In the genomic region with DNA sequence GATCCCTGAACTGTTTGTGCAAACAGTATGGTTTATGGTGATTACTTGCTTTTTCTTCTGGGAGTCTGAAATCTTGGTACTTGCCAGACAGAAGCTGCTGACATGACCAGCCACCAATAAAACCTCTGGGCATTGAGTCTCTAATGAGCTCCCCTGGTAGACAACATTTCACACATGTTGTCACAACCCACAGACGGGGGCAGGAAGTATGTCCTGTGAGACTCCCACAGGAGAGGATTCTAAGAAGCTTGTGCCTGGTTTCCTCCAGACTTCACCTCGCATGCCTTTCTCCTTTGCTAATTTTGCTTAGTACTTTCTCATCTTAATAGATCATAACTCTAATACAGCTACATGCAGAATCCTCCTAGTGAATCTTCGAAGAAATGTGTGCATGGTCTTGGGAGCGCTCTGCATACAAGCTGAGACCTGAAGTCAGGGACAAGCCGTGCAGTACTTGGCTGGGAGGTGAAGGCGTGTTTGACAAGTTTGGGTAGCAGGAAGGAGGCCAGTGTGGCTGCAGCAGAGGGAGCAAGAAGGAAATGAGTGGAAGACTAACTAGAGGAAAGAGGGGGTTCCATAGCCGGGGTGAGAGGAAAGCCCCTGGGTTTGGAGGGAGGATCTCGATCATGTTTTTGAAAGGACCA, we compare ENCODE assay signal across 14 cellular contexts. TPM values are rescaled to one million over a fixed set of nuclear protein-coding genes. Genes with fewer than 3 reads are reported as not detected.
A peak's percentile ranks its signal among the peaks of the same experiment; 100 is the strongest.
DNase-seq lines count a peak whose midpoint lies in the region; ATAC-seq and TF ChIP-seq lines count a peak whose summit lies in the region.
"Had no signal": no experiment of that assay in that cellular context is flagged by ENCODE, and none has a peak within 500 bp of the region (broad histone marks: within the 10 kb centered on the region; RNA-seq: fewer than 3 reads in every experiment).

No MANE protein-coding gene starts in this region.

- H3K27me3 Mint-ChIP-seq in activated CD4-positive, alpha-beta T cell treated with anti-CD3 and anti-CD28 coated beads, Interleukin-2, amount 10 ng/mL, durations not matched to agents 24 days and 14 days: no peaks in the 10 kb centered on the region

- H3K4me3 ChIP-seq in SK-N-MC (no peak overlapping the region), psoas muscle (no peak overlapping the region), ovary (no peak overlapping the region), BE2C (ENCODE audit: low read depth, low read length) (no peak overlapping the region)

- no peak for TF ChIP-seq EP300 in ovary (IDR thresholded peaks at IDR 0.05)

- H3K4me1 ChIP-seq in psoas muscle: peaks cover 71% of the 10 kb centered on the region
- no peaks in the 10 kb centered on the region for H3K4me1 ChIP-seq in ovary (ENCODE audit: insufficient read depth)
- H3K4me1 ChIP-seq in BE2C: peaks cover 7% of the 10 kb centered on the region; the same call in 1 of the 2 replicates

- H3K9me3 Mint-ChIP-seq in activated CD4-positive, alpha-beta T cell treated with anti-CD3 and anti-CD28 coated beads, Interleukin-2, amount 10 ng/mL, durations not matched to agents 24 days and 14 days: no peaks in the 10 kb centered on the region
- H3K9me3 Mint-ChIP-seq: naive thymus-derived CD4-positive, alpha-beta T cell had no signal

- H3K27ac Mint-ChIP-seq in activated CD4-positive, alpha-beta T cell treated with anti-CD3 and anti-CD28 coated beads, Interleukin-2, amount 10 ng/mL, durations not matched to agents 24 days and 14 days: no peak overlapping the region

- H3K9me3 ChIP-seq in SK-N-MC (ENCODE audit: low read depth, low read length): no peaks in the 10 kb centered on the region
- no peaks in the 10 kb centered on the region for H3K9me3 ChIP-seq in psoas muscle
- no peaks in the 10 kb centered on the region for H3K9me3 ChIP-seq in ovary
- H3K9me3 ChIP-seq in BE2C: no peaks in the 10 kb centered on the region; the same call in 1 of the 2 replicates

- H3K4me3 Mint-ChIP-seq in activated CD4-positive, alpha-beta T cell treated with anti-CD3 and anti-CD28 coated beads, Interleukin-2, amount 10 ng/mL, durations not matched to agents 24 days and 14 days: peak overlapping the region; percentile 2

- no peak for ATAC-seq in psoas muscle
- ATAC-seq: left ventricle myocardium superior; naive thymus-derived CD4-positive, alpha-beta T cell had no signal

- H3K27ac ChIP-seq in SK-N-MC (peak overlapping the region; percentile 42; the same call in 1 of the 2 replicates), psoas muscle (peak overlapping the region; percentile 88), ovary (no peak overlapping the region)

- peaks cover 26% of the 10 kb centered on the region for H3K4me1 Mint-ChIP-seq in activated CD4-positive, alpha-beta T cell treated with anti-CD3 and anti-CD28 coated beads, Interleukin-2, amount 10 ng/mL, durations not matched to agents 24 days and 14 days

- H3K36me3 Mint-ChIP-seq in activated CD4-positive, alpha-beta T cell treated with anti-CD3 and anti-CD28 coated beads, Interleukin-2, amount 10 ng/mL, durations not matched to agents 24 days and 14 days (ENCODE audit: low read depth): peaks cover 3% of the 10 kb centered on the region

- whole genome bisulfite sequencing in psoas muscle, 3 donors: 47 to 60% (median 51%) methylated on average over 8 of the region's 8 CpGs
- WGBS in ovary, 3 donors: 68 to 72% (median 68%) methylated on average over 8 of the region's 8 CpGs

- H3K27me3 ChIP-seq in psoas muscle (ENCODE audit: insufficient read depth in 3 of 3, low read length in 2 of 3) (no peaks in the 10 kb centered on the region), ovary (no peaks in the 10 kb centered on the region), BE2C (no peaks in the 10 kb centered on the region)

- H3K36me3 ChIP-seq in SK-N-MC (ENCODE audit: insufficient read depth, low read length): no peaks in the 10 kb centered on the region
- no peaks in the 10 kb centered on the region for H3K36me3 ChIP-seq in psoas muscle (ENCODE audit: insufficient read depth in 1 of 2, low read depth in 1 of 2)
- H3K36me3 ChIP-seq in ovary: no peaks in the 10 kb centered on the region
- H3K36me3 ChIP-seq in BE2C: no peaks in the 10 kb centered on the region

- H3K9ac ChIP-seq in SK-N-MC (ENCODE audit: insufficient read length): no peak overlapping the region

- TF ChIP-seq POLR2A in ovary (IDR thresholded peaks at IDR 0.05): no peak

- peak; percentile 64 for DNase-seq in activated CD4-positive, alpha-beta T cell treated with anti-CD3 and anti-CD28 coated beads, Interleukin-2, amount 10 ng/mL, durations not matched to agents 24 days and 14 days
- no peak for DNase-seq in activated CD4-positive, alpha-beta T cell treated with anti-CD3 and anti-CD28 coated beads for 4 hours
- no peak for DNase-seq in SK-N-MC (ENCODE audit: low read depth, low spot score)
- peak; percentile 23 for DNase-seq in dermis blood vessel endothelial cell
- DNase-seq in psoas muscle: no peak
- DNase-seq in ovary: no peak
- DNase-seq in DMS53 treated with DMSO at 0.1 percent for 48 hours (lab: John Stamatoyannopoulos, UW; ENCODE audit: unreplicated experiment): no peak
- DNase-seq in BE2C: no peak
- DNase-seq: activated T-cell treated with anti-CD3 and anti-CD28 coated beads, Interleukin-2, amount 50 U/mL, for 48 hours; amygdala; left ventricle myocardium superior; naive thymus-derived CD4-positive, alpha-beta T cell; NCI-H2029; NCI-H748 treated with DMSO at 0.1 percent for 48 hours had no signal

- intact Hi-C loops in activated CD4-positive, alpha-beta T cell treated with anti-CD3 and anti-CD28 coated beads, Interleukin-2, amount 10 ng/mL, durations not matched to agents 24 days and 14 days (cut with micrococcal nuclease): no loop called here
- intact Hi-C loops in psoas muscle (cut with DNase I) (no loop called here), ovary (cut with DNase I) (no loop called here)

- TF ChIP-seq CTCF in psoas muscle (IDR thresholded peaks at IDR 0.05) (no peak), ovary (IDR thresholded peaks at IDR 0.05) (no peak), BE2C (IDR thresholded peaks at IDR 0.05; ENCODE audit: low read depth, low read length) (no peak)

RNA-seq across cellular contexts. Expression of a gene that starts 49.0 kb away (rescaled TPM):
- 25.0 and 27.9 TPM in 2 replicates for total RNA-seq in activated CD4-positive, alpha-beta T cell treated with anti-CD3 and anti-CD28 coated beads, Interleukin-2, amount 10 ng/mL, durations not matched to agents 24 days and 14 days
- total RNA-seq in dermis blood vessel endothelial cell: 31.0 and 40.3 TPM in 2 replicates
- total RNA-seq in psoas muscle: 10 to 100 TPM; 44.8 to 98.1 (median 63.7) TPM
- polyA plus RNA-seq in psoas muscle: 10 to 100 TPM; 12.1 to 98.9 (median 43.4) TPM
- total RNA-seq in ovary: 10 to 100 TPM in 1 of 7 donors, 1 to 10 TPM in 6; 6.0 to 12.9 (median 7.6) TPM
- 1 to 10 TPM; 4.1 to 4.8 TPM for polyA plus RNA-seq in ovary
- 1.2 TPM for polyA plus RNA-seq in BE2C (2012; ENCODE audit: insufficient read depth, insufficient read length, low read depth)
- polyA plus RNA-seq: naive thymus-derived CD4-positive, alpha-beta T cell had no signal

Comparison
In these comparisons a context has a peak if more than half of its experiments do, and no peak if none do; other contexts are left out.
1. DNase-seq: peak in activated CD4-positive, alpha-beta T cell treated with anti-CD3 and anti-CD28 coated beads, Interleukin-2, amount 10 ng/mL, durations not matched to agents 24 days and 14 days (single experiment) and dermis blood vessel endothelial cell (single experiment); none in activated CD4-positive, alpha-beta T cell treated with anti-CD3 and anti-CD28 coated beads for 4 hours (0 of 2), SK-N-MC (single experiment), psoas muscle (0 of 2), ovary (0 of 5), DMS53 treated with DMSO at 0.1 percent for 48 hours (single experiment) and BE2C (single experiment).
2. H3K27ac ChIP-seq: peak in SK-N-MC (single experiment) and psoas muscle (single experiment); none in ovary (0 of 2).